In the genomic region with DNA sequence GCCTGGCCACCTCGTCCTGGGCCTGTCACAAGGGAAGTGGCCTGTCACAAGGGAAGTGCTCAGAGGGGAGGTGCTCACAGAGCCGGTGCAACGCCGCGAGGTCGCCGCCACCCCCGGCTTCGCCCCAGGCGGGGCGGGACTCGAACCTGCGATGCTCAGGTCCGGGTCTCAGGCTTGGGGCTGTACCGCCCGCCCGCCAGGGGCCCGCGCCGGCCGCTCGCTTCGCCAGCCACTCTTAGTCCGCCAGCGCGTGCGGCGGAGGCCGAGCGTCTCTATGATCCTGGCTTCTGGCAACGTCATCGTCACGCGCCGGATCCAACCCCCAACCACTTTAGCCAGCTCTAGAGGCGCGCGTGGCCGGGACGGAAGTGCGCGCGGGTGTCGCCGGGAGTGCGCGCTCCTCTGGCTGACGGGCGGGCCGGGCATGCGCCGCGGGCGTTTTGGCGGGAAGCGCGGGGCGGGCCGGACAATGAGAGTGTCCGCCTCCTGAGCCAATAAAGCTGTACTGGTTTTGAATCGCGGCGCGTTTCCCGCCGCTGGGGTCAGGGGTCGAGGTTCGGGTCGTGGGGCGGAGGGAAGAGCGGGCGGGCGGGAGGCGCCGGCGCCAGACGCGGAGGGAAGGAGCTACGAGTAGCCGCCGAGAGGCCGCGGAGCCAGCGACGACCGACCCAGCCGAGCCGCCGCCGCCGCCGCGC, we compare ENCODE assay signal across 1 cellular context.
TF ChIP-seq lines count a peak whose summit lies in the region.

Gene TRMT2A, minus strand, starts transcription at position 276 of the 695 bp plus-strand sequence. CDS start 320 bp downstream, outside the sequence.

TF ChIP-seq in HCT116, 20 proteins besides CTCF, POLR2A, EP300 and RAD21 (continued from another document):
- TF ChIP-seq ZBTB33 (IDR thresholded peaks at IDR 0.05; ENCODE audit: extremely low read depth, insufficient replicate concordance, low read length) (peak; percentile 14), EZH2phosphoT487 (IDR thresholded peaks at IDR 0.05; ENCODE audit: borderline replicate concordance) (no peak)
